ENCODE assay signal across 24 cellular contexts in genomic region chr9:134247918-134248631, GRCh38.
A peak's percentile ranks its signal among the peaks of the same experiment; 100 is the strongest.
DNase-seq lines count a peak whose midpoint lies in the region; ATAC-seq, FAIRE-seq and TF ChIP-seq lines count a peak whose summit lies in the region.
"Had no signal": no experiment of that assay in that cellular context is flagged by ENCODE, and none has a peak within 500 bp of the region (broad histone marks: within the 10 kb centered on the region; RNA-seq: fewer than 3 reads in every experiment).

No MANE protein-coding gene starts in this region.

- H3K9ac ChIP-seq in adipocyte (ENCODE audit: low read length) (no peak overlapping the region), endodermal cell (ENCODE audit: extremely low read depth, low read length, poor library complexity, severe bottlenecking) (no peak overlapping the region)
- H3K9ac ChIP-seq: BLaER1 treated with 17β-estradiol and CSF1 and Interleukin-3, amounts not matched to agents 10 nM and 100 nM had no signal

- H3K36me3 Mint-ChIP-seq in stimulated activated memory B cell treated with anti-CD40 and anti-IgM and Interleukin-4, amounts not matched to agents 10 μg/mL and 1 μg/mL and 100 μg/mL, for 72 hours: no peaks in the 10 kb centered on the region
- no peaks in the 10 kb centered on the region for H3K36me3 Mint-ChIP-seq in endodermal cell (ENCODE audit: low read depth)

- ATAC-seq in stimulated activated memory B cell treated with anti-CD40 and anti-IgM and Interleukin-4, amounts not matched to agents 10 μg/mL and 1 μg/mL and 100 μg/mL, for 72 hours: peak; percentile 56
- ATAC-seq in HG03280 (IDR thresholded peaks at IDR 0.05; ENCODE audit: unreplicated experiment): no peak
- ATAC-seq: GM23338, Panc1 had no signal

- H3K4me1 ChIP-seq in adipocyte (ENCODE audit: control insufficient read depth, insufficient read depth, low read length) (peaks cover 10% of the 10 kb centered on the region), endodermal cell (ENCODE audit: control insufficient read depth, insufficient read depth, low read length) (no peaks in the 10 kb centered on the region), testis (no peaks in the 10 kb centered on the region)

- H3K4me3 Mint-ChIP-seq in stimulated activated memory B cell treated with anti-CD40 and anti-IgM and Interleukin-4, amounts not matched to agents 10 μg/mL and 1 μg/mL and 100 μg/mL, for 72 hours: no peak overlapping the region
- no peak overlapping the region for H3K4me3 Mint-ChIP-seq in endodermal cell
- H3K4me3 Mint-ChIP-seq: CD4-positive, alpha-beta memory T cell; GM23338; H9; HFFc6 had no signal

- no peak for TF ChIP-seq POLR2A in GM12891 (IDR thresholded peaks at IDR 0.05; ENCODE audit: low read depth, low read length)
- TF ChIP-seq POLR2A in testis (IDR thresholded peaks at IDR 0.05): no peak

- H3K4me3 ChIP-seq in adipocyte (ENCODE audit: low read length) (peak overlapping the region; percentile 37), endodermal cell (ENCODE audit: low read length) (no peak overlapping the region), testis (no peak overlapping the region)
- H3K4me3 ChIP-seq: BLaER1 treated with 17β-estradiol and CSF1 and Interleukin-3, amounts not matched to agents 10 nM and 100 nM; GM23338 had no signal

- no peak overlapping the region for H3K27ac ChIP-seq in endodermal cell (ENCODE audit: low read depth, low read length)
- H3K27ac ChIP-seq in testis: no peak overlapping the region
- H3K27ac ChIP-seq: BLaER1 treated with 17β-estradiol and CSF1 and Interleukin-3, amounts not matched to agents 10 nM and 100 nM had no signal

- 78 to 87% methylated on average over 4 to 5 of the region's 5 CpGs for WGBS in endodermal cell (ENCODE audit: insufficient coverage in 1 of 2, insufficient read length in 1 of 2), 2 experiments
- WGBS in testis, 2 donors: 94 to 96% methylated on average over 5 of the region's 5 CpGs

- H3K27me3 Mint-ChIP-seq in stimulated activated memory B cell treated with anti-CD40 and anti-IgM and Interleukin-4, amounts not matched to agents 10 μg/mL and 1 μg/mL and 100 μg/mL, for 72 hours: no peaks in the 10 kb centered on the region
- H3K27me3 Mint-ChIP-seq in endodermal cell (ENCODE audit: insufficient read depth): no peaks in the 10 kb centered on the region

- no peak overlapping the region for H3K27ac Mint-ChIP-seq in stimulated activated memory B cell treated with anti-CD40 and anti-IgM and Interleukin-4, amounts not matched to agents 10 μg/mL and 1 μg/mL and 100 μg/mL, for 72 hours
- no peak overlapping the region for H3K27ac Mint-ChIP-seq in endodermal cell
- H3K27ac Mint-ChIP-seq: CD4-positive, alpha-beta memory T cell; GM23338; H9; HFFc6 had no signal

- H3K9me3 Mint-ChIP-seq in stimulated activated memory B cell treated with anti-CD40 and anti-IgM and Interleukin-4, amounts not matched to agents 10 μg/mL and 1 μg/mL and 100 μg/mL, for 72 hours: peaks cover 7% of the 10 kb centered on the region
- peaks cover 16% of the 10 kb centered on the region for H3K9me3 Mint-ChIP-seq in endodermal cell

- FAIRE-seq in GM12891 (lab: Jason Lieb, UNC): no peak
- FAIRE-seq: A204.1 had no signal

- intact Hi-C loops in testis (cut with DNase I; ENCODE audit: low total_unique reads): no loop called here

- DNase-seq in GM12891 (ENCODE audit: insufficient read length, low spot score) (no peak), MV-4-11 (lab: John Stamatoyannopoulos, UW) (peak; percentile 64), adipocyte (ENCODE audit: low read depth) (no peak), endodermal cell (no peak), testis (no peak)
- DNase-seq: COR-L47, DMS53, H9, HFFc6, Kasumi-1, NCI-H1048, NCI-H1417, NCI-H1694, NCI-H2081, NCI-H2227 treated with DMSO at 0.1 percent for 48 hours, NCI-H526 treated with DMSO at 0.1 percent for 48 hours, T-helper 1 cell had no signal

- H3K36me3 ChIP-seq in adipocyte (ENCODE audit: control insufficient read depth, insufficient read depth, low read length, severe bottlenecking) (no peaks in the 10 kb centered on the region), endodermal cell (ENCODE audit: control insufficient read depth, insufficient read depth, low read length) (no peaks in the 10 kb centered on the region), testis (ENCODE audit: low read depth, missing control alignments) (no peaks in the 10 kb centered on the region)

- H3K4me1 Mint-ChIP-seq in stimulated activated memory B cell treated with anti-CD40 and anti-IgM and Interleukin-4, amounts not matched to agents 10 μg/mL and 1 μg/mL and 100 μg/mL, for 72 hours: peaks cover 26% of the 10 kb centered on the region
- H3K4me1 Mint-ChIP-seq in endodermal cell: no peaks in the 10 kb centered on the region
- H3K4me1 Mint-ChIP-seq: GM23338 had no signal

- H3K27me3 ChIP-seq in adipocyte (replicated peaks; ENCODE audit: control insufficient read depth, insufficient read depth, low read length) (peaks cover 23% of the 10 kb centered on the region), endodermal cell (ENCODE audit: control insufficient read depth, insufficient read depth, low read length, poor library complexity, severe bottlenecking) (no peaks in the 10 kb centered on the region), testis (no peaks in the 10 kb centered on the region)

- no peak for TF ChIP-seq CTCF in endodermal cell (conservative IDR thresholded peaks at IDR 0.05)
- TF ChIP-seq CTCF in testis (IDR thresholded peaks at IDR 0.05): no peak

- H3K9me3 ChIP-seq in adipocyte (ENCODE audit: control insufficient read depth, low read length) (peaks cover 39% of the 10 kb centered on the region), endodermal cell (ENCODE audit: control insufficient read depth, low read length) (peaks cover 11% of the 10 kb centered on the region), testis (no peaks in the 10 kb centered on the region)

TF ChIP-seq in GM12891, 5 proteins besides CTCF, POLR2A, EP300 and RAD21:
- TF ChIP-seq TAF1 (IDR thresholded peaks at IDR 0.05; ENCODE audit: low read depth, low read length) (no peak), SPI1 (IDR thresholded peaks at IDR 0.05; ENCODE audit: low read depth, low read length) (peak; percentile 91)
TF ChIP-seq in GM12891: peak in this region for 1.
